Comparison of ENCODE assay signal across 8 cellular contexts in genomic region chr5:143014017-143014651, GRCh38.
DNase-seq lines count a peak whose midpoint lies in the region; ATAC-seq, FAIRE-seq and TF ChIP-seq lines count a peak whose summit lies in the region.

No MANE protein-coding gene starts in this region.

- peak; percentile 66 for FAIRE-seq in bronchial epithelial cell (lab: Jason Lieb, UNC)

- H3K9ac ChIP-seq in trophoblast cell (ENCODE audit: low read length) = no peak overlapping the region

- H3K36me3 ChIP-seq in bronchial epithelial cell (ENCODE audit: control insufficient read depth, insufficient read depth, low read length) = no peaks in the 10 kb centered on the region
- H3K36me3 ChIP-seq in trophoblast cell (ENCODE audit: control insufficient read depth in 1 of 2, insufficient read depth in 2 of 2, low read length in 2 of 2) = no peaks in the 10 kb centered on the region

- H3K4me2 ChIP-seq in trophoblast cell (ENCODE audit: low read length) = no peak overlapping the region

- peaks cover 2 to 5% of the 10 kb centered on the region in 2 experiments for H3K4me1 ChIP-seq in trophoblast cell (ENCODE audit: control insufficient read depth in 1 of 2, insufficient read depth in 2 of 2, low read length in 2 of 2)

- H3K23ac ChIP-seq in trophoblast cell (ENCODE audit: low read length) = no peak overlapping the region

- peaks cover 1% of the 10 kb centered on the region for H3K79me1 ChIP-seq in trophoblast cell (ENCODE audit: low read length)

- no peaks in the 10 kb centered on the region for H3K27me3 ChIP-seq in bronchial epithelial cell (ENCODE audit: control insufficient read depth, insufficient read depth, low read length)
- H3K27me3 ChIP-seq in trophoblast cell (ENCODE audit: insufficient read depth, low read length) = no peaks in the 10 kb centered on the region

- H4K8ac ChIP-seq in trophoblast cell (ENCODE audit: low read depth, low read length) = no peak overlapping the region

- ATAC-seq in GM18520 (IDR thresholded peaks at IDR 0.05; ENCODE audit: unreplicated experiment) = no peak

- no peak overlapping the region for H3K14ac ChIP-seq in trophoblast cell (ENCODE audit: low read length)

- H3K27ac ChIP-seq in trophoblast cell (ENCODE audit: low read depth, low read length) = no peak overlapping the region

- H3K18ac ChIP-seq in trophoblast cell (ENCODE audit: low read length) = no peak overlapping the region

- H2BK5ac ChIP-seq in trophoblast cell (ENCODE audit: low read depth, low read length, poor library complexity) = no peak overlapping the region

- WGBS in trophoblast cell (ENCODE audit: extremely low coverage, insufficient coverage, insufficient read length) = no CpG with 5 or more reads among the region's 12 CpGs

- H2BK12ac ChIP-seq in trophoblast cell (ENCODE audit: low read length) = peak overlapping the region; percentile 44

- no peaks in the 10 kb centered on the region for H3K79me2 ChIP-seq in trophoblast cell (ENCODE audit: control insufficient read depth, insufficient read depth, low read length, poor library complexity)

- peak; percentile 61 for TF ChIP-seq CTCF in bronchial epithelial cell (IDR thresholded peaks at IDR 0.05; ENCODE audit: insufficient read depth, low read length, severe bottlenecking)

- no peak overlapping the region for H3K4me3 ChIP-seq in bronchial epithelial cell (ENCODE audit: low read depth, low read length)
- H3K4me3 ChIP-seq in trophoblast cell (ENCODE audit: low read depth, low read length) = no peak overlapping the region

- no peak overlapping the region for H4K12ac ChIP-seq in trophoblast cell (ENCODE audit: low read depth, low read length)

- H2AK5ac ChIP-seq in trophoblast cell (ENCODE audit: low read length) = no peak overlapping the region

- DNase-seq in NOMO-1 (lab: John Stamatoyannopoulos, UW; ENCODE audit: unreplicated experiment in 2 of 2) (peak; percentile 18 to 36), NOMO-1 treated with dmso at 0.1 percent for 144 hours (lab: John Stamatoyannopoulos, UW; ENCODE audit: unreplicated experiment) (no peak), NCI-H1694 treated with DMSO at 0.1 percent for 48 hours (lab: John Stamatoyannopoulos, UW) (peak; percentile 78), bronchial epithelial cell (ENCODE audit: low read depth) (no peak), trophoblast cell (peak; percentile 13 to 69), AG08396 (ENCODE audit: low spot score) (no peak), EL (no peak)

- H2BK120ac ChIP-seq in trophoblast cell (ENCODE audit: insufficient read depth, low read length, poor library complexity) = no peak overlapping the region

- no peak overlapping the region for H4K91ac ChIP-seq in trophoblast cell (ENCODE audit: low read depth, low read length)

- no peak overlapping the region for H3K4ac ChIP-seq in trophoblast cell (ENCODE audit: low read depth, low read length)

- H2AFZ ChIP-seq in trophoblast cell (ENCODE audit: insufficient read depth, low read length, poor library complexity) = no peak overlapping the region

- no peaks in the 10 kb centered on the region for H3K9me3 ChIP-seq in trophoblast cell (ENCODE audit: insufficient read depth, low read depth, low read length)

Comparison
In these comparisons a context has a peak if more than half of its experiments do, and no peak if none do; other contexts are left out.
1. DNase-seq: peak in NOMO-1 (2 of 2), NCI-H1694 treated with DMSO at 0.1 percent for 48 hours (single experiment) and trophoblast cell (2 of 2); none in NOMO-1 treated with dmso at 0.1 percent for 144 hours (single experiment), bronchial epithelial cell (single experiment), AG08396 (single experiment) and EL (single experiment).